26 cellular contexts compared by ENCODE assay signal in genomic region chr3:133840767-133841166, GRCh38. TPM values are rescaled to one million over a fixed set of nuclear protein-coding genes. Genes with fewer than 3 reads are reported as not detected.
"Had no signal": no experiment of that assay in that cellular context is flagged by ENCODE, and none has a peak within 500 bp of the region (broad histone marks: within the 10 kb centered on the region; RNA-seq: fewer than 3 reads in every experiment).

No MANE protein-coding gene starts in this region.

- H3K27ac ChIP-seq: adrenal gland, SJCRH30, SK-N-MC, WERI-Rb-1 had no signal

- H3K4me1 ChIP-seq: adrenal gland had no signal

- H3K36me3 ChIP-seq: adrenal gland, SJCRH30, WERI-Rb-1 had no signal

- H3K27me3 ChIP-seq: adrenal gland, SJCRH30 had no signal

- H3K4me3 ChIP-seq: adrenal gland, K562, SJCRH30, SK-N-MC had no signal

- DNase-seq: activated CD4-positive, alpha-beta T cell treated with anti-CD3 and anti-CD28 coated beads for 36 hours; activated CD4-positive, alpha-beta T cell treated with anti-CD3 and anti-CD28 coated beads, Interleukin-2, amount 10 ng/mL, durations not matched to agents 7 days and 5 days; activated CD4-positive, alpha-beta T cell treated with anti-CD3 and anti-CD28 coated beads, Interleukin-2, amount 50 U/mL, for 48 hours; activated CD8-positive, alpha-beta T cell treated with anti-CD3 and anti-CD28 coated beads, Interleukin-2, amount 10 ng/mL, durations not matched to agents 7 days and 5 days; activated gamma-delta T cell; activated naive CD4-positive, alpha-beta T cell treated with Interleukin-2 at 50 U/mL for 16 hours; activated T-cell treated with anti-CD3 and anti-CD28 coated beads, Interleukin-2, amount 50 U/mL, for 24 hours; adrenal gland; anterior cingulate cortex; caudate nucleus; cerebellar nuclear complex; NCI-H1105; NCI-H1417 treated with DMSO at 0.1 percent for 48 hours; NCI-H187 treated with DMSO at 0.1 percent for 48 hours; NCI-H2081; NCI-H2171 treated with DMSO at 0.1 percent for 48 hours; NCI-H226; NCI-H446 treated with DMSO at 0.1 percent for 48 hours; SHP77; SJCRH30; T1000; WERI-Rb-1 had no signal

- H3K9me3 ChIP-seq: adrenal gland, SJCRH30 had no signal

- ATAC-seq: activated CD4-positive, alpha-beta T cell treated with anti-CD3 and anti-CD28 coated beads for 36 hours; activated CD8-positive, alpha-beta T cell treated with anti-CD3 and anti-CD28 coated beads, Interleukin-2, amount 10 ng/mL, durations not matched to agents 7 days and 5 days; activated naive CD4-positive, alpha-beta T cell treated with anti-CD3 and anti-CD28 coated beads, Interleukin-2, amount 50 U/mL, for 72 hours; K562 had no signal

RNA-seq across cellular contexts. Expression of gene RAB6B, which starts 54.9 kb away (rescaled TPM):
- total RNA-seq: activated CD4-positive, alpha-beta T cell treated with anti-CD3 and anti-CD28 coated beads, Interleukin-2, amount 10 ng/mL, durations not matched to agents 7 days and 5 days; OCI-LY7 had no signal
